ENCODE assay signal across 19 cellular contexts in the genomic region with DNA sequence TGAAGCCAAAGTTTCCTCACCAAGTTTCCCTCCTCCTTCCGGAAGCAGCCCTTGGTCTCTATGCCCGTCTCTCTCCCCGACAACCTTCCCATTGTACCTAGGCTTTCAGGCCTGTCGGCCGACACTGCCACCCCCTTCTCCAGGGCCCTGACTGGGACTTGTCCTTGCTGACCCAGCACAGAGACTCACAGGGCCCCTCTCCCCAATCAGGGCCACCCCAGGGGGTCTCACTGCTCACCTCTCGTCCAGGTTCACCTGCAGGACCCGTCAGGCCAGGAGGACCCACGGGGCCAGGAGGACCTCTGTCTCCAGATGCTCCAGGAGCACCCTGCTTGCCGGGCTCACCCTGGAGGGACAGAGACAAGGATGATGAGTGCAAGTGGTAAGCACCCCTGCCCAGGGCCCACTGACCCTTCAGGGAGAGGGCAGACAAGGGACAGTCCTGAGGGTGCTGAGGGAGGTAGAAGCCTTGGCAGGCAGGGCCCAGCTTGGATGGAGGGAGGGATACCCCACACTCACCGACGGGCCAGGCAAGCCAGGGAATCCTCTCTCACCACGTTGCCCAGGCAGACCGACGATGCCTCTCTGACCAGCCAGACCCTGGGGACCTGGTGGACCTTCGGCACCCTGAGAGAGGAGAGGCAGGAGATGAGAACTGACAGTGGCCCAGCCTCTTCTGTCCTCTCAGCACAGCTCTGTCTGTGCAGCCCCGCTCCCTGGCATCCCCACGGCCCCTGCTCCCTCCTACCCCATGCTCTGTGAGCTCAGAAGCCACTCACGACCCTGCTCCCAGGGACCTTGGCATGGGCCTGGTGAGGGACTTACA. TPM values are rescaled to one million over a fixed set of nuclear protein-coding genes. Genes with fewer than 3 reads are reported as not detected.
A peak's percentile ranks its signal among the peaks of the same experiment; 100 is the strongest.
DNase-seq lines count a peak whose midpoint lies in the region; ATAC-seq, FAIRE-seq and TF ChIP-seq lines count a peak whose summit lies in the region.
"Had no signal": no experiment of that assay in that cellular context is flagged by ENCODE, and none has a peak within 500 bp of the region (broad histone marks: within the 10 kb centered on the region; RNA-seq: fewer than 3 reads in every experiment).

No MANE protein-coding gene starts in this region.

- no peaks in the 10 kb centered on the region for H3K4me1 Mint-ChIP-seq in stimulated activated naive CD8-positive, alpha-beta T cell treated with anti-CD3 and anti-CD28 coated beads, Interleukin-15, amount 100 ng/mL, for 72 hours
- H3K4me1 Mint-ChIP-seq: CD14-positive monocyte, IgD-negative memory B cell had no signal

- H3K23ac ChIP-seq in trophoblast cell (ENCODE audit: low read length), result no peak overlapping the region

- H3K9me3 ChIP-seq in mammary epithelial cell (replicated peaks; ENCODE audit: insufficient read depth, low read length), result no peaks in the 10 kb centered on the region
- peaks cover 8% of the 10 kb centered on the region for H3K9me3 ChIP-seq in trophoblast cell (ENCODE audit: insufficient read depth, low read depth, low read length)
- H3K9me3 ChIP-seq in left ventricle myocardium inferior (replicated peaks), result no peaks in the 10 kb centered on the region
- H3K9me3 ChIP-seq: A549, BE2C had no signal

- H2AK5ac ChIP-seq in trophoblast cell (ENCODE audit: low read length), result peak overlapping the region; percentile 41

- no peak overlapping the region for H4K12ac ChIP-seq in trophoblast cell (ENCODE audit: low read depth, low read length)

- no peaks in the 10 kb centered on the region for H3K79me2 ChIP-seq in mammary epithelial cell (ENCODE audit: insufficient read depth, low read length)
- H3K79me2 ChIP-seq in trophoblast cell (ENCODE audit: control insufficient read depth, insufficient read depth, low read length, poor library complexity), result no peaks in the 10 kb centered on the region

- CTCF ChIA-PET in mammary epithelial cell (lab: Charles Lee; ENCODE audit: low non-redundant PET), result no interaction called here

- peaks cover 12% of the 10 kb centered on the region for H3K27me3 Mint-ChIP-seq in stimulated activated naive CD8-positive, alpha-beta T cell treated with anti-CD3 and anti-CD28 coated beads, Interleukin-15, amount 100 ng/mL, for 72 hours
- H3K27me3 Mint-ChIP-seq: IgD-negative memory B cell had no signal

- H4K91ac ChIP-seq in trophoblast cell (ENCODE audit: low read depth, low read length), result peak overlapping the region; percentile 47

- H2BK120ac ChIP-seq in trophoblast cell (ENCODE audit: insufficient read depth, low read length, poor library complexity), result peak overlapping the region; percentile 12

- no peak overlapping the region for H3K4ac ChIP-seq in trophoblast cell (ENCODE audit: low read depth, low read length)

- H3K27ac ChIP-seq in mammary epithelial cell (ENCODE audit: insufficient read depth, low read depth, low read length) (no peak overlapping the region), trophoblast cell (ENCODE audit: low read depth, low read length) (peak overlapping the region; percentile 6), left ventricle myocardium inferior (replicated peaks) (no peak overlapping the region)
- H3K27ac ChIP-seq: A549, GM23248 had no signal

- intact Hi-C loops in mammary epithelial cell (cut with micrococcal nuclease) (no loop called here), left ventricle myocardium inferior (cut with micrococcal nuclease) (no loop called here)

- H3K9ac ChIP-seq in mammary epithelial cell (ENCODE audit: insufficient read depth, low read length) (no peak overlapping the region), trophoblast cell (ENCODE audit: low read length) (no peak overlapping the region)
- H3K9ac ChIP-seq: GM23248 had no signal

- H4K8ac ChIP-seq in trophoblast cell (ENCODE audit: low read depth, low read length), result no peak overlapping the region

- H3K36me3 ChIP-seq in mammary epithelial cell (ENCODE audit: insufficient read depth, low read length), result no peaks in the 10 kb centered on the region
- peaks cover 80% of the 10 kb centered on the region in 2 experiments for H3K36me3 ChIP-seq in trophoblast cell (ENCODE audit: control insufficient read depth in 1 of 2, insufficient read depth in 2 of 2, low read length in 2 of 2)
- H3K36me3 ChIP-seq in left ventricle myocardium inferior, result no peaks in the 10 kb centered on the region
- H3K36me3 ChIP-seq: BE2C had no signal

- H3K4me3 ChIP-seq in mammary epithelial cell (replicated peaks in 1 of 3; ENCODE audit: insufficient read depth in 1 of 3, low read depth in 2 of 3, low read length in 3 of 3) (no peak overlapping the region), trophoblast cell (ENCODE audit: low read depth, low read length) (no peak overlapping the region), left ventricle myocardium inferior (no peak overlapping the region)
- H3K4me3 ChIP-seq: A549, GM23248 had no signal

- no peaks in the 10 kb centered on the region for H4K20me1 ChIP-seq in mammary epithelial cell (ENCODE audit: insufficient read depth, low read length)

- H3K4me2 ChIP-seq in mammary epithelial cell (ENCODE audit: insufficient read depth, low read depth, low read length) (no peak overlapping the region), trophoblast cell (ENCODE audit: low read length) (no peak overlapping the region)
- H3K4me2 ChIP-seq: A549 had no signal

- H3K4me1 ChIP-seq in mammary epithelial cell (ENCODE audit: insufficient read depth, low read length) (peaks cover 10% of the 10 kb centered on the region), trophoblast cell (ENCODE audit: control insufficient read depth in 1 of 2, insufficient read depth in 2 of 2, low read length in 2 of 2) (peaks cover 22 to 28% of the 10 kb centered on the region in 2 experiments), left ventricle myocardium inferior (no peaks in the 10 kb centered on the region)
- H3K4me1 ChIP-seq: A549, BE2C had no signal

- no peak overlapping the region for H3K4me3 Mint-ChIP-seq in stimulated activated naive CD8-positive, alpha-beta T cell treated with anti-CD3 and anti-CD28 coated beads, Interleukin-15, amount 100 ng/mL, for 72 hours
- H3K4me3 Mint-ChIP-seq: CD8-positive, alpha-beta T cell had no signal

- in situ Hi-C loops in mammary epithelial cell (cut with MboI; ENCODE audit: low sequenced_read_pairs in 2 of 2), result no loop called here

- WGBS in mammary epithelial cell (ENCODE audit: low coverage, missing lambda C conversion rate), result 81% methylated on average over 12 of the region's 18 CpGs
- WGBS in trophoblast cell (ENCODE audit: extremely low coverage, insufficient coverage, insufficient read length), result no CpG with 5 or more reads among the region's 18 CpGs

- H3K27ac Mint-ChIP-seq in stimulated activated naive CD8-positive, alpha-beta T cell treated with anti-CD3 and anti-CD28 coated beads, Interleukin-15, amount 100 ng/mL, for 72 hours, result peak overlapping the region; percentile 59 to 72
- H3K27ac Mint-ChIP-seq: CD14-positive monocyte; CD8-positive, alpha-beta T cell; IgD-negative memory B cell had no signal

- H2BK12ac ChIP-seq in trophoblast cell (ENCODE audit: low read length), result peak overlapping the region; percentile 20

- peak overlapping the region; percentile 23 for H3K14ac ChIP-seq in trophoblast cell (ENCODE audit: low read length)

- dilution Hi-C loops in mammary epithelial cell (cut with HindIII; ENCODE audit: low sequenced_read_pairs), result no loop called here

- H2AFZ ChIP-seq in mammary epithelial cell (ENCODE audit: low read depth, low read length) (peak overlapping the region; percentile 4), trophoblast cell (ENCODE audit: insufficient read depth, low read length, poor library complexity) (no peak overlapping the region)
- H2AFZ ChIP-seq: GM23248 had no signal

- ATAC-seq in stimulated activated naive CD8-positive, alpha-beta T cell treated with anti-CD3 and anti-CD28 coated beads, Interleukin-15, amount 100 ng/mL, for 72 hours, result peak; percentile 22
- ATAC-seq in stimulated activated naive CD8-positive, alpha-beta T cell treated with anti-CD3 and anti-CD28 coated beads, Interleukin-15, Interleukin-2, amounts not matched to agents 100 U/mL and 50 U/mL, for 24 hours, result no peak
- ATAC-seq: A549; CD8-positive, alpha-beta T cell had no signal

- FAIRE-seq in urothelium cell line (lab: Jason Lieb, UNC), result no peak
- FAIRE-seq: A549 had no signal

- H3K9me3 Mint-ChIP-seq in stimulated activated naive CD8-positive, alpha-beta T cell treated with anti-CD3 and anti-CD28 coated beads, Interleukin-15, amount 100 ng/mL, for 72 hours, result no peaks in the 10 kb centered on the region
- H3K9me3 Mint-ChIP-seq: CD14-positive monocyte; CD8-positive, alpha-beta T cell; IgD-negative memory B cell had no signal

- TF ChIP-seq CTCF in mammary epithelial cell (conservative IDR thresholded peaks at IDR 0.05 in 1 of 2, IDR thresholded peaks at IDR 0.05 in 1 of 2; ENCODE audit: extremely low read depth in 1 of 2, insufficient read depth in 1 of 2, low read depth in 1 of 2, low read length in 2 of 2) (no peak), left ventricle myocardium inferior (IDR thresholded peaks at IDR 0.05; ENCODE audit: borderline replicate concordance) (no peak)

- no TSS peak for BruUV-seq in mammary epithelial cell (replicated peaks; lab: Mats Ljungman, UMichigan)

- DNase-seq in stimulated activated naive CD8-positive, alpha-beta T cell treated with anti-CD3 and anti-CD28 coated beads, Interleukin-15, amount 100 ng/mL, for 72 hours, result no peak
- DNase-seq in stimulated activated naive CD8-positive, alpha-beta T cell treated with anti-CD3 and anti-CD28 coated beads, Interleukin-15, Interleukin-2, amounts not matched to agents 100 U/mL and 50 U/mL, for 24 hours, result no peak
- DNase-seq in mammary epithelial cell, result no peak
- DNase-seq in trophoblast cell, result no peak
- no peak for DNase-seq in urothelium cell line (ENCODE audit: low spot score)
- DNase-seq in left ventricle myocardium inferior, result no peak
- DNase-seq in DMS 273 (lab: John Stamatoyannopoulos, UW; ENCODE audit: unreplicated experiment), result no peak
- DNase-seq: BE2C; CD8-positive, alpha-beta T cell; COR-L47; DMS53; GF-D8; GM23248; H7 had no signal

- H3K79me1 ChIP-seq in trophoblast cell (ENCODE audit: low read length), result peaks cover 22% of the 10 kb centered on the region

- peak overlapping the region; percentile 26 for H3K18ac ChIP-seq in trophoblast cell (ENCODE audit: low read length)

- H2BK5ac ChIP-seq in trophoblast cell (ENCODE audit: low read depth, low read length, poor library complexity), result no peak overlapping the region

- H3K27me3 ChIP-seq in mammary epithelial cell (ENCODE audit: insufficient read depth, low read length) (no peaks in the 10 kb centered on the region), trophoblast cell (ENCODE audit: insufficient read depth, low read length) (no peaks in the 10 kb centered on the region), left ventricle myocardium inferior (ENCODE audit: low read depth) (peaks cover 11% of the 10 kb centered on the region)
- H3K27me3 ChIP-seq: BE2C had no signal

RNA-seq across cellular contexts. Expression of a gene that starts 14.6 kb away (rescaled TPM):
- total RNA-seq in mammary epithelial cell, result 10 to 100 TPM; 82.5 to 90.2 TPM
- polyA plus RNA-seq in mammary epithelial cell, result 231 TPM
- 220 TPM for polyA minus RNA-seq in mammary epithelial cell
- polyA plus RNA-seq in trophoblast cell (2013), result 56.8 and 62.0 TPM in 2 replicates
- 48.1 TPM for total RNA-seq in left ventricle myocardium inferior

RNA-seq across cellular contexts. Expression of a gene that starts 26.3 kb away (rescaled TPM):
- total RNA-seq in mammary epithelial cell (1 to 10 TPM in 1 of 2 donors, under 1 TPM in 1; 0.61 to 7.7 TPM), left ventricle myocardium inferior (not detected)
- 0.78 TPM for polyA plus RNA-seq in mammary epithelial cell
- not detected for polyA minus RNA-seq in mammary epithelial cell
- polyA plus RNA-seq in trophoblast cell (2013), result 72.0 and 81.5 TPM in 2 replicates
- total RNA-seq: CD8-positive, alpha-beta T cell; GM23248; HT-29 had no signal
- polyA plus RNA-seq: AG04450, CD14-positive monocyte, GM23248, IgD-negative memory B cell had no signal
